20 cellular contexts compared by ENCODE assay signal in the genomic region with DNA sequence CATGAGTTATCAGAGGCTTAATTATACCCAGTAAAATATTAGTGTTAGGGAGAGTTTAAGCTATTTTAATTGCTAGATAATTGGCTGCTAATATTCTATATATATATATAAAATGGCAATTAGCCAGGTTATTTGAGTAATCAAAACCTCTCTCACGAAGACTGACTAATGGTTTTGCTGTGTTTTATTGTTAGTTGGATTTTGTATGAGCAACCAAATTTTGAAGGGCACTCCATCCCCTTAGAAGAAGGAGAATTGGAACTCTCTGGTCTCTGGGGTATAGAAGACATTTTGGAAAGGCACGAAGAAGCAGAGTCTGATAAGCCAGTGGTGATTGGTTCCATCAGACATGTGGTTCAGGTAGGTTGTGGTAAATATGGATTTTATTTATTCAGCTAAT.
DNase-seq lines count a peak whose midpoint lies in the region; ATAC-seq, FAIRE-seq and TF ChIP-seq lines count a peak whose summit lies in the region.
"Had no signal": no experiment of that assay in that cellular context is flagged by ENCODE, and none has a peak within 500 bp of the region (broad histone marks: within the 10 kb centered on the region; RNA-seq: fewer than 3 reads in every experiment).

No MANE protein-coding gene starts in this region.

- no peak overlapping the region for H2AFZ ChIP-seq in fibroblast of lung (ENCODE audit: low read length)

- H3K9me3 Mint-ChIP-seq in activated T-helper 17 cell treated with anti-CD3 and anti-CD28 coated beads, Interleukin-2, amount 50 U/mL, for 72 hours: no peaks in the 10 kb centered on the region
- H3K9me3 Mint-ChIP-seq: activated naive CD4-positive, alpha-beta T cell treated with anti-CD3 and anti-CD28 coated beads for 36 hours; CD8-positive, alpha-beta memory T cell had no signal

- 75 to 88% (median 83%) methylated on average over 2 of the region's 2 CpGs for WGBS in heart left ventricle, 4 donors

- TF ChIP-seq POLR2A in heart left ventricle (IDR thresholded peaks at IDR 0.05): no peak

- no peaks in the 10 kb centered on the region for H3K27me3 ChIP-seq in fibroblast of lung (ENCODE audit: control insufficient read depth, insufficient read depth, low read length)
- no peaks in the 10 kb centered on the region for H3K27me3 ChIP-seq in heart left ventricle
- H3K27me3 ChIP-seq: body of pancreas, left lung had no signal

- H3K4me3 Mint-ChIP-seq in activated T-helper 17 cell treated with anti-CD3 and anti-CD28 coated beads, Interleukin-2, amount 50 U/mL, for 72 hours: peak overlapping the region; percentile 59
- H3K4me3 Mint-ChIP-seq: activated naive CD4-positive, alpha-beta T cell treated with anti-CD3 and anti-CD28 coated beads for 36 hours had no signal

- H4K20me1 ChIP-seq in fibroblast of lung (ENCODE audit: control insufficient read depth, extremely low read depth, insufficient read depth, low read length): no peaks in the 10 kb centered on the region

- peak; percentile 52 for DNase-seq in ELR (ENCODE audit: low read depth)
- DNase-seq in fibroblast of lung (ENCODE audit: low read depth in 2 of 2): no peak
- DNase-seq in heart left ventricle: no peak
- DNase-seq in urothelium cell line (ENCODE audit: low spot score): no peak
- DNase-seq in DMS53 treated with DMSO at 0.1 percent for 48 hours (lab: John Stamatoyannopoulos, UW; ENCODE audit: unreplicated experiment): no peak
- DNase-seq in NCI-H146 (lab: John Stamatoyannopoulos, UW): no peak
- DNase-seq: activated CD8-positive, alpha-beta memory T cell treated with anti-CD3 and anti-CD28 coated beads, Interleukin-2, amount 50 U/mL, for 4 hours; activated naive CD4-positive, alpha-beta T cell treated with anti-CD3 and anti-CD28 coated beads for 36 hours; body of pancreas; CD8-positive, alpha-beta memory T cell; DND-41; left lung; NCI-H1417; NCI-H2171; NCI-H69; T1000 had no signal

- H3K4me1 Mint-ChIP-seq in activated T-helper 17 cell treated with anti-CD3 and anti-CD28 coated beads, Interleukin-2, amount 50 U/mL, for 72 hours: peaks cover 30% of the 10 kb centered on the region

- no peaks in the 10 kb centered on the region for H3K79me2 ChIP-seq in fibroblast of lung (ENCODE audit: control insufficient read depth, insufficient read depth, low read length)

- no peak for ATAC-seq in activated T-helper 17 cell treated with anti-CD3 and anti-CD28 coated beads, Interleukin-2, amount 50 U/mL, for 72 hours (replicated peaks)
- ATAC-seq in heart left ventricle: no peak
- ATAC-seq: body of pancreas, HepG2, left lung had no signal

- no peak overlapping the region for H3K9ac ChIP-seq in fibroblast of lung (ENCODE audit: insufficient read depth, low read length)

- peaks cover 87% of the 10 kb centered on the region for H3K36me3 Mint-ChIP-seq in activated T-helper 17 cell treated with anti-CD3 and anti-CD28 coated beads, Interleukin-2, amount 50 U/mL, for 72 hours (ENCODE audit: low read depth)

- H3K4me2 ChIP-seq in fibroblast of lung (ENCODE audit: extremely low read depth, insufficient read depth, low read length): no peak overlapping the region

- FAIRE-seq in urothelium cell line (lab: Jason Lieb, UNC): no peak
- FAIRE-seq: HepG2 had no signal

- H3K27ac ChIP-seq in 22Rv1 (0 out of 2 replicates have a peak overlapping the region, but pooled peaks have one; percentile 3), fibroblast of lung (ENCODE audit: insufficient read depth, low read length) (peak overlapping the region; percentile 62), heart left ventricle (no peak overlapping the region)
- H3K27ac ChIP-seq: body of pancreas, left lung had no signal

- TF ChIP-seq CTCF in 22Rv1 (IDR thresholded peaks at IDR 0.05) (no peak), fibroblast of lung (conservative IDR thresholded peaks at IDR 0.05 in 1 of 2, IDR thresholded peaks at IDR 0.05 in 1 of 2; ENCODE audit: low read depth in 1 of 2, low read length in 2 of 2) (no peak), heart left ventricle (IDR thresholded peaks at IDR 0.05) (no peak)

- peak overlapping the region; percentile 70 for H3K27ac Mint-ChIP-seq in activated T-helper 17 cell treated with anti-CD3 and anti-CD28 coated beads, Interleukin-2, amount 50 U/mL, for 72 hours

- intact Hi-C loops in heart left ventricle (cut with DNase I): no loop called here

- H3K4me3 ChIP-seq in fibroblast of lung (replicated peaks in 1 of 4; ENCODE audit: control extremely low read depth in 1 of 4, insufficient read depth in 1 of 4, low read depth in 3 of 4, low read length in 4 of 4): no peak overlapping the region
- no peak overlapping the region for H3K4me3 ChIP-seq in heart left ventricle
- H3K4me3 ChIP-seq: body of pancreas, HAP-1, left lung had no signal

- H3K27me3 Mint-ChIP-seq in activated T-helper 17 cell treated with anti-CD3 and anti-CD28 coated beads, Interleukin-2, amount 50 U/mL, for 72 hours: no peaks in the 10 kb centered on the region
- H3K27me3 Mint-ChIP-seq: CD8-positive, alpha-beta memory T cell had no signal

- H3K9me3 ChIP-seq in fibroblast of lung (ENCODE audit: control insufficient read depth, insufficient read depth, low read depth, low read length) (no peaks in the 10 kb centered on the region), heart left ventricle (no peaks in the 10 kb centered on the region)
- H3K9me3 ChIP-seq: body of pancreas, HAP-1, left lung had no signal

- no peaks in the 10 kb centered on the region for H3K36me3 ChIP-seq in fibroblast of lung (ENCODE audit: control insufficient read depth, insufficient read depth, low read length)
- H3K36me3 ChIP-seq in heart left ventricle: peaks cover 0 to 62% (median 0%) of the 10 kb centered on the region in 9 donors
- H3K36me3 ChIP-seq: HAP-1 had no signal

- H3K4me1 ChIP-seq in fibroblast of lung (ENCODE audit: control insufficient read depth, extremely low read depth, insufficient read depth, low read length) (peaks cover 13% of the 10 kb centered on the region), heart left ventricle (peaks cover 0 to 40% (median 0%) of the 10 kb centered on the region in 12 donors)

Comparison
In these comparisons a context has a peak if more than half of its experiments do, and no peak if none do; other contexts are left out.
1. H3K27ac ChIP-seq: peak in 22Rv1 (single experiment) and fibroblast of lung (single experiment); none in heart left ventricle (0 of 12).